In genomic region chr14:68849416-68849815, GRCh38 we compare ENCODE assay signal across 16 cellular contexts. TPM values are rescaled to one million over a fixed set of nuclear protein-coding genes. Genes with fewer than 3 reads are reported as not detected.
DNase-seq lines count a peak whose midpoint lies in the region; ATAC-seq, FAIRE-seq and TF ChIP-seq lines count a peak whose summit lies in the region.
"Had no signal": no experiment of that assay in that cellular context is flagged by ENCODE, and none has a peak within 500 bp of the region (broad histone marks: within the 10 kb centered on the region; RNA-seq: fewer than 3 reads in every experiment).

No MANE protein-coding gene starts in this region.

- H3K4me3 ChIP-seq in right cardiac atrium (ENCODE audit: low read length), result no peak overlapping the region
- H3K4me3 ChIP-seq: BLaER1 treated with 17β-estradiol and CSF1 and Interleukin-3, amounts not matched to agents 10 nM and 100 nM had no signal

- no peaks in the 10 kb centered on the region for H3K9me3 ChIP-seq in right cardiac atrium (ENCODE audit: control insufficient read depth, low read length)

- ATAC-seq in Right ventricle myocardium inferior, result peak; percentile 60
- ATAC-seq in right cardiac atrium, result no peak
- peak; percentile 8 for ATAC-seq in left lobe of liver
- ATAC-seq: HepG2 had no signal

- POLR2A ChIA-PET in MCF 10A (lab: Yijun Ruan, JAX), result interaction anchor here (1.1 kb wide), 1 partner anchor 1011 kb away, joined by 3 read pairs; no protein-coding TSS in a partner anchor

- peaks cover 8% of the 10 kb centered on the region for H3K36me3 Mint-ChIP-seq in chondrocyte (ENCODE audit: low read depth)
- H3K36me3 Mint-ChIP-seq in MCF 10A (ENCODE audit: insufficient read depth, unreplicated experiment), result no peaks in the 10 kb centered on the region
- H3K36me3 Mint-ChIP-seq: CD4-positive, CD25-positive, alpha-beta regulatory T cell had no signal

- TF ChIP-seq CTCF in chondrocyte (IDR thresholded peaks at IDR 0.05), result no peak
- no peak for TF ChIP-seq CTCF in MCF 10A (IDR thresholded peaks at IDR 0.05; ENCODE audit: unreplicated experiment)

- no peak overlapping the region for H3K27ac ChIP-seq in right cardiac atrium (ENCODE audit: low read length)
- H3K27ac ChIP-seq: 22Rv1; BLaER1 treated with 17β-estradiol and CSF1 and Interleukin-3, amounts not matched to agents 10 nM and 100 nM had no signal

- no peaks in the 10 kb centered on the region for H3K27me3 Mint-ChIP-seq in chondrocyte (ENCODE audit: low read depth)
- no peaks in the 10 kb centered on the region for H3K27me3 Mint-ChIP-seq in MCF 10A (ENCODE audit: insufficient read depth, unreplicated experiment)

- FAIRE-seq in urothelium cell line (lab: Jason Lieb, UNC), result peak; percentile 20
- FAIRE-seq: GM19239, HepG2 had no signal

- H3K4me1 ChIP-seq in right cardiac atrium (ENCODE audit: control insufficient read depth, insufficient read depth, low read length), result no peaks in the 10 kb centered on the region

- H3K4me1 Mint-ChIP-seq in chondrocyte (ENCODE audit: low read depth), result no peaks in the 10 kb centered on the region
- H3K4me1 Mint-ChIP-seq in MCF 10A (ENCODE audit: insufficient read depth, unreplicated experiment), result no peaks in the 10 kb centered on the region
- H3K4me1 Mint-ChIP-seq: H9 had no signal

- H3K4me3 Mint-ChIP-seq in chondrocyte (ENCODE audit: unreplicated experiment) (no peak overlapping the region), MCF 10A (ENCODE audit: unreplicated experiment) (no peak overlapping the region)
- H3K4me3 Mint-ChIP-seq: CD4-positive, CD25-positive, alpha-beta regulatory T cell; H9 had no signal

- H3K9me3 Mint-ChIP-seq in chondrocyte (ENCODE audit: low read depth), result no peaks in the 10 kb centered on the region
- H3K9me3 Mint-ChIP-seq in MCF 10A (ENCODE audit: unreplicated experiment), result no peaks in the 10 kb centered on the region
- H3K9me3 Mint-ChIP-seq: CD4-positive, CD25-positive, alpha-beta regulatory T cell had no signal

- 65% methylated on average over 3 of the region's 3 CpGs for WGBS in right cardiac atrium

- CTCF ChIA-PET in MCF 10A (lab: Yijun Ruan, JAX), result interaction anchor here (0.6 to 1.5 kb wide), 10 partner anchors 11 to 966 kb away, joined by 3 to 9 read pairs (median 3); no protein-coding TSS in a partner anchor

- H3K27ac Mint-ChIP-seq in chondrocyte (ENCODE audit: unreplicated experiment), result peak overlapping the region; percentile 51
- no peak overlapping the region for H3K27ac Mint-ChIP-seq in MCF 10A (ENCODE audit: low read depth, unreplicated experiment)
- H3K27ac Mint-ChIP-seq: CD4-positive, CD25-positive, alpha-beta regulatory T cell; H9 had no signal

- H3K27me3 ChIP-seq in right cardiac atrium (ENCODE audit: control insufficient read depth, insufficient read depth), result no peaks in the 10 kb centered on the region
- H3K27me3 ChIP-seq: BLaER1 treated with 17β-estradiol and CSF1 and Interleukin-3, amounts not matched to agents 10 nM and 100 nM had no signal

- DNase-seq in Right ventricle myocardium inferior (ENCODE audit: missing footprints) (no peak), right cardiac atrium (no peak), chondrocyte (ENCODE audit: low spot score) (peak; percentile 58), left lobe of liver (ENCODE audit: low spot score) (no peak), urothelium cell line (ENCODE audit: low spot score) (no peak), MCF 10A (ENCODE audit: unreplicated experiment) (no peak)
- DNase-seq in activated CD4-positive, CD25-positive, alpha-beta regulatory T cell treated with anti-CD3 and anti-CD28 coated beads, Interleukin-2, amount 50 U/mL, for 72 hours, result no peak
- DNase-seq: CD4-positive, CD25-positive, alpha-beta regulatory T cell; DMS53; GF-D8; GOT3; H9 had no signal

- BruUV-seq in MCF 10A (replicated peaks; lab: Mats Ljungman, UMichigan), result no TSS peak

- intact Hi-C loops in Right ventricle myocardium inferior (cut with DNase I), result no loop called here
- intact Hi-C loops in right cardiac atrium (cut with DNase I), result no loop called here
- intact Hi-C loops in MCF 10A (cut with micrococcal nuclease), result no loop called here

RNA-seq across cellular contexts. Expression of gene ZFP36L1, which starts 56.5 kb away (rescaled TPM):
- total RNA-seq in Right ventricle myocardium inferior, result 46.6 TPM
- total RNA-seq in right cardiac atrium, result 100 to 1,000 TPM in 3 of 4 donors, 10 to 100 TPM in 1; 97.4 to 132 (median 117) TPM
- 45.2 TPM for polyA plus RNA-seq in right cardiac atrium
- 82.5 to 195 TPM (median 180 TPM) in 3 replicates for total RNA-seq in chondrocyte
- total RNA-seq in left lobe of liver, result 236 TPM
- total RNA-seq in MCF 10A (2022), result 376 and 426 TPM in 2 replicates

Comparison
In these comparisons a context has a peak if more than half of its experiments do, and no peak if none do; other contexts are left out.
1. ATAC-seq: peak in Right ventricle myocardium inferior (single experiment) and left lobe of liver (single experiment); none in right cardiac atrium (0 of 2).